ENCODE assay signal across 11 cellular contexts in the genomic region with DNA sequence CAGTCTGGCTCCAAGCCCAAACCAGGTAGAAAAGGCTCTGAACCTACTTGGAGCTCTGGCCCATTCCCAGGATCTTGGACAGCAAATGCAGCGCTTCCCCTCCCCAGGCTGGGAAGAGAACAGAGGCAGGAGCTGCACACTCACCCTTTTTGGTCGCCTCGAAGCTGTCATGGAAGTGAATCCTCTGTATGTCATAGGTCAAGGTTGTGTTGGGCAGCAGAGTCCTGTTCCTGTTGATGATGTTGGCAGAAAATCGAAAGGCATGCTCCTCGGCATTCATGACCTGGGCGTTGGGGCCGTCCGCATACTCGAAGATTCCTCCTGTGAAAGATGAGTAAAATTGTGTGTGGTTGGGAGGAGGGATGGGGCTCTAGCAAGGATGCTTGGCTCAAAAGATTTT.
"Had no signal": no experiment of that assay in that cellular context is flagged by ENCODE, and none has a peak within 500 bp of the region (broad histone marks: within the 10 kb centered on the region; RNA-seq: fewer than 3 reads in every experiment).

No MANE protein-coding gene starts in this region.

- ATAC-seq: activated naive CD8-positive, alpha-beta T cell treated with anti-CD3 and anti-CD28 coated beads, Interleukin-2, amount 50 U/mL, for 24 hours; gastrocnemius medialis; pancreas had no signal

- DNase-seq: activated naive CD4-positive, alpha-beta T cell treated with anti-CD3 and anti-CD28 coated beads for 36 hours; activated naive CD8-positive, alpha-beta T cell treated with anti-CD3 and anti-CD28 coated beads, Interleukin-2, amount 50 U/mL, for 24 hours; anterior cingulate cortex; caudate nucleus; gastrocnemius medialis; left ventricle myocardium inferior; naive B cell; pancreas; stimulated activated CD4-positive, alpha-beta T cell treated with anti-CD3 and anti-CD28 coated beads, Interleukin-2, amount 100 ng/mL, for 24 hours; stimulated activated naive CD4-positive, alpha-beta T cell treated with Interleukin-2 at 50 U/mL for 16 hours; transverse colon had no signal
